In genomic region chr7:44791278-44792219, GRCh38 we compare ENCODE assay signal across 1 cellular context.
TF ChIP-seq lines count a peak whose summit lies in the region.

No MANE protein-coding gene starts in this region.

TF ChIP-seq in HepG2, 621 proteins besides CTCF, POLR2A, EP300 and RAD21:
- TF ChIP-seq MAFK (conservative IDR thresholded peaks at IDR 0.05 in 1 of 2, IDR thresholded peaks at IDR 0.05 in 1 of 2; ENCODE audit: low read length in 2 of 2) (peak; percentile 86 to 87), ARID5B (CRISPR knock-in tag; IDR thresholded peaks at IDR 0.05) (0 out of 2 replicates have a peak, but pooled peaks have one; percentile 8), SNAPC5 (CRISPR knock-in tag; IDR thresholded peaks at IDR 0.05; ENCODE audit: borderline replicate concordance) (no peak), TEAD3 (CRISPR knock-in tag; optimal IDR thresholded peaks at IDR 0.05; ENCODE audit: borderline replicate concordance) (peak; percentile 59), SAP130 (CRISPR knock-in tag; IDR thresholded peaks at IDR 0.05; ENCODE audit: low read depth) (peak; percentile 50; the same call in 1 of the 2 replicates), ZBTB14 (CRISPR knock-in tag; IDR thresholded peaks at IDR 0.05) (no peak), REST (IDR thresholded peaks at IDR 0.05; ENCODE audit: borderline replicate concordance in 1 of 2, low read depth in 1 of 2, low read length in 2 of 2) (peak in 1 of 2 experiments; percentile 78; a peak in 3 of 4 replicates), DZIP1 (CRISPR knock-in tag; IDR thresholded peaks at IDR 0.05) (no peak), ARID3A (IDR thresholded peaks at IDR 0.05; ENCODE audit: low read depth, low read length) (peak; percentile 36; the same call in 1 of the 2 replicates), FOSL2 (CRISPR knock-in tag; IDR thresholded peaks at IDR 0.05) (peak; percentile 34; the same call in 1 of the 2 replicates), HNF1A (IDR thresholded peaks at IDR 0.05; ENCODE audit: low read depth) (no peak), HNF1A (CRISPR knock-in tag; IDR thresholded peaks at IDR 0.05; ENCODE audit: borderline replicate concordance) (no peak), TFAP4 (IDR thresholded peaks at IDR 0.05; ENCODE audit: borderline replicate concordance, low read depth) (peak; percentile 39; the same call in 1 of the 2 replicates), SRF (IDR thresholded peaks at IDR 0.05; ENCODE audit: low read depth, low read length) (peak; percentile 89), HNRNPH1 (optimal IDR thresholded peaks at IDR 0.05; ENCODE audit: low read depth, low read length) (no peak), ISX (CRISPR knock-in tag; conservative IDR thresholded peaks at IDR 0.05) (no peak), SMC3 (IDR thresholded peaks at IDR 0.05; ENCODE audit: low read length) (peak; percentile 33), ZNF605 (CRISPR knock-in tag; IDR thresholded peaks at IDR 0.05) (0 out of 2 replicates have a peak, but pooled peaks have one; percentile 13), SP4 (CRISPR knock-in tag; IDR thresholded peaks at IDR 0.05) (no peak), MIER2 (CRISPR knock-in tag; IDR thresholded peaks at IDR 0.05) (peak; percentile 58; the same call in 1 of the 2 replicates), MAFF (IDR thresholded peaks at IDR 0.05; ENCODE audit: low read depth, low read length) (peak; percentile 75)
